Comparison of ENCODE assay signal across 15 cellular contexts in the genomic region with DNA sequence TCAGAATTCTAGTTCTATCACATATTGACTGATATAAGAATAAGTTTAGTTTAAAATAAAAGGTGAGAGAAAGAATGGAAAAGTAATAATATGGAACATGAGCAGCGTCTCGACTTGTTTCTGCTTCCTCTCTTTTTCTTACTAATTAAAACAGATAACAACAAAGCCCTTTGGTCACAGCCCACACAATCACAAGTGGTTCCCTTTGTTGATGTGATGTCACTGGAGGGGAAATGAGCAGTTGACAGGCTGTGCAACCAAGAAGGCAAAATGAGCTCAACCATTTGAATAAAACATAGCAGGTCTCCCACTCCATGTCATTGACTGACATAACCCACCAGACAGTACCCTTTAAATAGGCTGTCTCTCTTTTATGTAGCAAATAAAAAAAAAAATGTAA.
DNase-seq lines count a peak whose midpoint lies in the region; ATAC-seq, FAIRE-seq and TF ChIP-seq lines count a peak whose summit lies in the region.
"Had no signal": no experiment of that assay in that cellular context is flagged by ENCODE, and none has a peak within 500 bp of the region (broad histone marks: within the 10 kb centered on the region; RNA-seq: fewer than 3 reads in every experiment).

No MANE protein-coding gene starts in this region.

- intact Hi-C loops in ascending aorta (cut with DNase I), result no loop called here

- POLR2A ChIA-PET in A549 (lab: Yijun Ruan, JAX), result no interaction called here

- no peak for TF ChIP-seq EP300 in A549 (IDR thresholded peaks at IDR 0.05)

- H3K4me3 ChIP-seq in A549 (no peak overlapping the region), ascending aorta (no peak overlapping the region)

- H3K4me2 ChIP-seq in A549, result no peak overlapping the region

- TF ChIP-seq CTCF in A549 (IDR thresholded peaks at IDR 0.05), result no peak
- TF ChIP-seq CTCF in ascending aorta (IDR thresholded peaks at IDR 0.05), result no peak

- no peak for ATAC-seq in A549
- ATAC-seq in GM18873 (IDR thresholded peaks at IDR 0.05; ENCODE audit: low FRiP score, unreplicated experiment), result no peak
- no peak for ATAC-seq in HG02970 (IDR thresholded peaks at IDR 0.05; ENCODE audit: low FRiP score, unreplicated experiment)
- ATAC-seq: HCT116 had no signal

- no peak for TF ChIP-seq RAD21 in A549 (conservative IDR thresholded peaks at IDR 0.05 in 1 of 2, IDR thresholded peaks at IDR 0.05 in 1 of 2)

- no peaks in the 10 kb centered on the region for H3K27me3 ChIP-seq in ascending aorta

- no peak overlapping the region for H3K27ac ChIP-seq in A549
- H3K27ac ChIP-seq in caudate nucleus (ENCODE audit: low read depth, low read length), result peak overlapping the region; percentile 18
- no peak overlapping the region for H3K27ac ChIP-seq in ascending aorta
- H3K27ac ChIP-seq: C4-2B, HL-60 had no signal

- H3K4me1 ChIP-seq in A549 (no peaks in the 10 kb centered on the region), ascending aorta (no peaks in the 10 kb centered on the region)

- 38% methylated on average over 2 of the region's 2 CpGs for WGBS in A549 (ENCODE audit: missing lambda C conversion rate)

- H3K9me3 ChIP-seq in A549 (no peaks in the 10 kb centered on the region), ascending aorta (no peaks in the 10 kb centered on the region)

- DNase-seq in A549 (ENCODE audit: low read depth in 1 of 2, low spot score in 1 of 2), result no peak
- DNase-seq in OCI-M1 (lab: John Stamatoyannopoulos, UW), result peak; percentile 65
- DNase-seq in caudate nucleus (lab: John Stamatoyannopoulos, UW), result peak in 26 of 61 donors; percentile 0 to 43 (median 2)
- DNase-seq in midbrain (lab: John Stamatoyannopoulos, UW), result peak; percentile 39
- DNase-seq in HT-29 (ENCODE audit: low spot score), result no peak
- no peak for DNase-seq in ascending aorta (ENCODE audit: low spot score in 2 of 2)
- DNase-seq: 8988T, NCI-H187, NCI-H2171, NCI-H446 had no signal

- no peaks in the 10 kb centered on the region for H3K36me3 ChIP-seq in ascending aorta

- peak; percentile 88 for FAIRE-seq in A549 (lab: Jason Lieb, UNC)

- CTCF ChIA-PET in A549 (lab: Yijun Ruan, JAX), result interaction anchor here (0.5 kb wide), 1 partner anchor 171 kb away, joined by 3 read pairs; no protein-coding TSS in a partner anchor

- no peak for TF ChIP-seq POLR2A in A549 (IDR thresholded peaks at IDR 0.05; ENCODE audit: low read length)

TF ChIP-seq in A549, 52 proteins besides CTCF, POLR2A, EP300 and RAD21:
- TF ChIP-seq FOSB (CRISPR knock-in tag; IDR thresholded peaks at IDR 0.05) (no peak), ZSCAN20 (CRISPR knock-in tag; IDR thresholded peaks at IDR 0.05) (no peak), BCL3 (IDR thresholded peaks at IDR 0.05) (no peak), KDM1A (IDR thresholded peaks at IDR 0.05; ENCODE audit: low read depth) (no peak), EHF (CRISPR knock-in tag; IDR thresholded peaks at IDR 0.05) (no peak)

Comparison
In these comparisons a context has a peak if more than half of its experiments do, and no peak if none do; other contexts are left out.
1. DNase-seq: peak in OCI-M1 (single experiment) and midbrain (single experiment); none in A549 (0 of 2), HT-29 (single experiment) and ascending aorta (0 of 2).